ENCODE assay signal across 1 cellular context in the genomic region with DNA sequence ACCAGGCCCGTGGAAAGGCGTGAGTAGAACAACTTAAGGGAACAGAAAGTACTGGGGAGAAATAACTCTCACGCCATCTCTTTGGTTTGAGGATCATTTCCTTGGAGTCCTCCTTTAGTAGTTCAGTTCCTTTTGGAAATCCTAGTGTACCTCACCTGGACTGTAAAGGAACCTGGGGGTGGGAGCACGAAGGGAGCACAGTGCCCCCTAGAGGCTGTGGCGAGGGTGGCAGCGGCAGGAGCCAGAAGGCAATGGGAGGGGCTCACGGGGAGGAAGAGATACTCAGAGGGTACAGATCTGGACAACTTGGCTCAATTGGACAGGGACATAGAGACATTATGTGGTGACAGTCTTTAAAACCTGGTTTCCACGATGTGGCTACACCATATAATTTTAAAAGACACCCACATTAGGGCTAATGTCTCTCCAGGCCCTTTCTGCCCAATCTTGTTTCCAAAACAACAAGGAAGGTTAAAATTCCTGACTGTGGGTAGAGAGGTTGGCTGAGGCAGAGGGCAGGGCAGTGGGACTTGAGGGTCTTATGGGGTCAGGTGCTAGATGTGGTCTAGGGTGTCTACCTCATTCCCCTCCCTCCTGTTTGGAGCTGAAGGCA.
TF ChIP-seq lines count a peak whose summit lies in the region.

No MANE protein-coding gene starts in this region.

TF ChIP-seq in GM23338, 12 proteins besides CTCF, POLR2A, EP300 and RAD21 (continued from another document):
- TF ChIP-seq, protein P1, sequence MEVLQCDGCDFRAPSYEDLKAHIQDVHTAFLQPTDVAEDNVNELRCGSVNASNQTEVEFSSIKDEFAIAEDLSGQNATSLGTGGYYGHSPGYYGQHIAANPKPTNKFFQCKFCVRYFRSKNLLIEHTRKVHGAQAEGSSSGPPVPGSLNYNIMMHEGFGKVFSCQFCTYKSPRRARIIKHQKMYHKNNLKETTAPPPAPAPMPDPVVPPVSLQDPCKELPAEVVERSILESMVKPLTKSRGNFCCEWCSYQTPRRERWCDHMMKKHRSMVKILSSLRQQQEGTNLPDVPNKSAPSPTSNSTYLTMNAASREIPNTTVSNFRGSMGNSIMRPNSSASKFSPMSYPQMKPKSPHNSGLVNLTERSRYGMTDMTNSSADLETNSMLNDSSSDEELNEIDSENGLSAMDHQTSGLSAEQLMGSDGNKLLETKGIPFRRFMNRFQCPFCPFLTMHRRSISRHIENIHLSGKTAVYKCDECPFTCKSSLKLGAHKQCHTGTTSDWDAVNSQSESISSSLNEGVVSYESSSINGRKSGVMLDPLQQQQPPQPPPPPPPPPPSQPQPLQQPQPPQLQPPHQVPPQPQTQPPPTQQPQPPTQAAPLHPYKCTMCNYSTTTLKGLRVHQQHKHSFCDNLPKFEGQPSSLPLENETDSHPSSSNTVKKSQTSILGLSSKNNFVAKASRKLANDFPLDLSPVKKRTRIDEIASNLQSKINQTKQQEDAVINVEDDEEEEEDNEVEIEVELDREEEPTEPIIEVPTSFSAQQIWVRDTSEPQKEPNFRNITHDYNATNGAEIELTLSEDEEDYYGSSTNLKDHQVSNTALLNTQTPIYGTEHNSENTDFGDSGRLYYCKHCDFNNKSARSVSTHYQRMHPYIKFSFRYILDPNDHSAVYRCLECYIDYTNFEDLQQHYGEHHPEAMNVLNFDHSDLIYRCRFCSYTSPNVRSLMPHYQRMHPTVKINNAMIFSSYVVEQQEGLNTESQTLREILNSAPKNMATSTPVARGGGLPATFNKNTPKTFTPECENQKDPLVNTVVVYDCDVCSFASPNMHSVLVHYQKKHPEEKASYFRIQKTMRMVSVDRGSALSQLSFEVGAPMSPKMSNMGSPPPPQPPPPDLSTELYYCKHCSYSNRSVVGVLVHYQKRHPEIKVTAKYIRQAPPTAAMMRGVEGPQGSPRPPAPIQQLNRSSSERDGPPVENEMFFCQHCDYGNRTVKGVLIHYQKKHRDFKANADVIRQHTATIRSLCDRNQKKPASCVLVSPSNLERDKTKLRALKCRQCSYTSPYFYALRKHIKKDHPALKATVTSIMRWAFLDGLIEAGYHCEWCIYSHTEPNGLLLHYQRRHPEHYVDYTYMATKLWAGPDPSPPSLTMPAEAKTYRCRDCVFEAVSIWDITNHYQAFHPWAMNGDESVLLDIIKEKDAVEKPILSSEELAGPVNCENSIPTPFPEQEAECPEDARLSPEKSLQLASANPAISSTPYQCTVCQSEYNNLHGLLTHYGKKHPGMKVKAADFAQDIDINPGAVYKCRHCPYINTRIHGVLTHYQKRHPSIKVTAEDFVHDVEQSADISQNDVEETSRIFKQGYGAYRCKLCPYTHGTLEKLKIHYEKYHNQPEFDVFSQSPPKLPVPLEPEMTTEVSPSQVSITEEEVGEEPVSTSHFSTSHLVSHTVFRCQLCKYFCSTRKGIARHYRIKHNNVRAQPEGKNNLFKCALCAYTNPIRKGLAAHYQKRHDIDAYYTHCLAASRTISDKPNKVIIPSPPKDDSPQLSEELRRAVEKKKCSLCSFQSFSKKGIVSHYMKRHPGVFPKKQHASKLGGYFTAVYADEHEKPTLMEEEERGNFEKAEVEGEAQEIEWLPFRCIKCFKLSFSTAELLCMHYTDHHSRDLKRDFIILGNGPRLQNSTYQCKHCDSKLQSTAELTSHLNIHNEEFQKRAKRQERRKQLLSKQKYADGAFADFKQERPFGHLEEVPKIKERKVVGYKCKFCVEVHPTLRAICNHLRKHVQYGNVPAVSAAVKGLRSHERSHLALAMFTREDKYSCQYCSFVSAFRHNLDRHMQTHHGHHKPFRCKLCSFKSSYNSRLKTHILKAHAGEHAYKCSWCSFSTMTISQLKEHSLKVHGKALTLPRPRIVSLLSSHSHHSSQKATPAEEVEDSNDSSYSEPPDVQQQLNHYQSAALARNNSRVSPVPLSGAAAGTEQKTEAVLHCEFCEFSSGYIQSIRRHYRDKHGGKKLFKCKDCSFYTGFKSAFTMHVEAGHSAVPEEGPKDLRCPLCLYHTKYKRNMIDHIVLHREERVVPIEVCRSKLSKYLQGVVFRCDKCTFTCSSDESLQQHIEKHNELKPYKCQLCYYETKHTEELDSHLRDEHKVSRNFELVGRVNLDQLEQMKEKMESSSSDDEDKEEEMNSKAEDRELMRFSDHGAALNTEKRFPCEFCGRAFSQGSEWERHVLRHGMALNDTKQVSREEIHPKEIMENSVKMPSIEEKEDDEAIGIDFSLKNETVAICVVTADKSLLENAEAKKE (CRISPR knock-in tag; IDR thresholded peaks at IDR 0.05) = no peak
- TF ChIP-seq POLR2AphosphoS5 (IDR thresholded peaks at IDR 0.05; ENCODE audit: low read depth) = no peak
- no peak for TF ChIP-seq ZNF331 (CRISPR knock-in tag; IDR thresholded peaks at IDR 0.05; ENCODE audit: low read depth)
- TF ChIP-seq ZNF114 (CRISPR knock-in tag; IDR thresholded peaks at IDR 0.05) = no peak
- no peak for TF ChIP-seq EZH2 (IDR thresholded peaks at IDR 0.05; ENCODE audit: low read depth, unreplicated experiment)
